8 cellular contexts compared by ENCODE assay signal in genomic region chr18:9708882-9709877, GRCh38. TPM values are rescaled to one million over a fixed set of nuclear protein-coding genes. Genes with fewer than 3 reads are reported as not detected.
DNase-seq lines count a peak whose midpoint lies in the region; ATAC-seq and TF ChIP-seq lines count a peak whose summit lies in the region.

No MANE protein-coding gene starts in this region.

- POLR2A ChIA-PET in CD8-positive, alpha-beta memory T cell (lab: Charles Lee), result no interaction called here

- H3K9me3 ChIP-seq in CD8-positive, alpha-beta memory T cell (ENCODE audit: low read length), result no peaks in the 10 kb centered on the region

- CTCF ChIA-PET in CD8-positive, alpha-beta memory T cell (lab: Charles Lee), result no interaction called here

- peak; percentile 25 for ATAC-seq in stimulated activated naive CD8-positive, alpha-beta T cell treated with anti-CD3 and anti-CD28 coated beads, Interleukin-15, Interleukin-2, amounts not matched to agents 100 U/mL and 50 U/mL, for 24 hours
- ATAC-seq in HG03378 (IDR thresholded peaks at IDR 0.05; ENCODE audit: unreplicated experiment), result no peak
- ATAC-seq in GM18511 (IDR thresholded peaks at IDR 0.05; ENCODE audit: unreplicated experiment), result no peak

- TF ChIP-seq CTCF in brain microvascular endothelial cell (IDR thresholded peaks at IDR 0.05; ENCODE audit: low read depth, low read length, missing control alignments), result no peak
- TF ChIP-seq CTCF in kidney epithelial cell (IDR thresholded peaks at IDR 0.05; ENCODE audit: insufficient read depth, low read length, poor library complexity, severe bottlenecking), result no peak

- peaks cover 61 to 87% of the 10 kb centered on the region in 2 donors for H3K27me3 Mint-ChIP-seq in CD8-positive, alpha-beta memory T cell

- H3K4me1 Mint-ChIP-seq in CD8-positive, alpha-beta memory T cell, result peaks cover 20 to 35% (median 25%) of the 10 kb centered on the region in 3 donors

- H3K4me3 ChIP-seq in CD8-positive, alpha-beta memory T cell (ENCODE audit: low read length), result peak overlapping the region; percentile 19
- peak overlapping the region; percentile 86 for H3K4me3 ChIP-seq in brain microvascular endothelial cell (ENCODE audit: low read depth, low read length)
- peak overlapping the region; percentile 94 for H3K4me3 ChIP-seq in kidney epithelial cell (ENCODE audit: low read depth, low read length)

- peaks cover 10% of the 10 kb centered on the region for H3K27me3 ChIP-seq in CD8-positive, alpha-beta memory T cell (ENCODE audit: insufficient read depth, low read length, poor library complexity, severe bottlenecking)
- no peaks in the 10 kb centered on the region for H3K27me3 ChIP-seq in brain microvascular endothelial cell (replicated peaks)
- no peaks in the 10 kb centered on the region for H3K27me3 ChIP-seq in kidney epithelial cell (ENCODE audit: control insufficient read depth, insufficient read depth, low read length)

- H3K36me3 ChIP-seq in CD8-positive, alpha-beta memory T cell (ENCODE audit: insufficient read depth, low read length), result no peaks in the 10 kb centered on the region
- H3K36me3 ChIP-seq in brain microvascular endothelial cell (replicated peaks) (peaks cover 3% of the 10 kb centered on the region), kidney epithelial cell (ENCODE audit: control insufficient read depth, insufficient read depth, low read length) (no peaks in the 10 kb centered on the region)

- no peaks in the 10 kb centered on the region for H3K36me3 Mint-ChIP-seq in CD8-positive, alpha-beta memory T cell

- H3K27ac Mint-ChIP-seq in CD8-positive, alpha-beta memory T cell, result peak overlapping the region in 2 of 8 donors; percentile 29 to 44

- peaks cover 14% of the 10 kb centered on the region for H3K4me1 ChIP-seq in CD8-positive, alpha-beta memory T cell (ENCODE audit: insufficient read depth, low read length)

- DNase-seq in CD8-positive, alpha-beta memory T cell, result no peak
- peak; percentile 18 to 31 for DNase-seq in Kasumi-1 (lab: John Stamatoyannopoulos, UW)
- DNase-seq in brain microvascular endothelial cell, result no peak
- no peak for DNase-seq in kidney epithelial cell (ENCODE audit: low read depth)
- peak; percentile 29 for DNase-seq in stimulated activated naive CD8-positive, alpha-beta T cell treated with anti-CD3 and anti-CD28 coated beads, Interleukin-15, Interleukin-2, amounts not matched to agents 100 U/mL and 50 U/mL, for 24 hours
- DNase-seq in A172 (ENCODE audit: low spot score), result no peak

- in situ Hi-C loops in brain microvascular endothelial cell (cut with HindIII; ENCODE audit: low pct_ligation_motif_present, low sequenced_read_pairs), result no loop called here

- peak overlapping the region; percentile 25 to 78 (median 69) for H3K4me3 Mint-ChIP-seq in CD8-positive, alpha-beta memory T cell

- peaks cover 0 to 2% (median 0%) of the 10 kb centered on the region in 5 donors for H3K9me3 Mint-ChIP-seq in CD8-positive, alpha-beta memory T cell

- peak overlapping the region; percentile 12 for H3K27ac ChIP-seq in CD8-positive, alpha-beta memory T cell (ENCODE audit: low read depth, low read length)
- H3K27ac ChIP-seq in brain microvascular endothelial cell, result peak overlapping the region; percentile 88

RNA-seq across cellular contexts. Expression of gene RAB31, which starts 1.1 kb away (rescaled TPM):
- 1 to 10 TPM in 1 of 2 experiments, under 1 TPM in 1; 0.57 to 1.1 TPM for total RNA-seq in CD8-positive, alpha-beta memory T cell
- 4.7 TPM for polyA plus RNA-seq in CD8-positive, alpha-beta memory T cell
- 44.2 and 49.7 TPM in 2 replicates for total RNA-seq in kidney epithelial cell
- total RNA-seq in A172 (2014; rRNA removed; shearing (Covaris generic)), result 19.6 and 27.9 TPM in 2 replicates

Comparison
In these comparisons a context has a peak if more than half of its experiments do, and no peak if none do; other contexts are left out.
1. DNase-seq: peak in Kasumi-1 (2 of 2) and stimulated activated naive CD8-positive, alpha-beta T cell treated with anti-CD3 and anti-CD28 coated beads, Interleukin-15, Interleukin-2, amounts not matched to agents 100 U/mL and 50 U/mL, for 24 hours (single experiment); none in CD8-positive, alpha-beta memory T cell (0 of 5), brain microvascular endothelial cell (single experiment), kidney epithelial cell (single experiment) and A172 (single experiment).
2. H3K4me3 ChIP-seq: peak in every context shown above with its lines; median percentile 94 in kidney epithelial cell; 86 in brain microvascular endothelial cell; 19 in CD8-positive, alpha-beta memory T cell.